In the genomic region with DNA sequence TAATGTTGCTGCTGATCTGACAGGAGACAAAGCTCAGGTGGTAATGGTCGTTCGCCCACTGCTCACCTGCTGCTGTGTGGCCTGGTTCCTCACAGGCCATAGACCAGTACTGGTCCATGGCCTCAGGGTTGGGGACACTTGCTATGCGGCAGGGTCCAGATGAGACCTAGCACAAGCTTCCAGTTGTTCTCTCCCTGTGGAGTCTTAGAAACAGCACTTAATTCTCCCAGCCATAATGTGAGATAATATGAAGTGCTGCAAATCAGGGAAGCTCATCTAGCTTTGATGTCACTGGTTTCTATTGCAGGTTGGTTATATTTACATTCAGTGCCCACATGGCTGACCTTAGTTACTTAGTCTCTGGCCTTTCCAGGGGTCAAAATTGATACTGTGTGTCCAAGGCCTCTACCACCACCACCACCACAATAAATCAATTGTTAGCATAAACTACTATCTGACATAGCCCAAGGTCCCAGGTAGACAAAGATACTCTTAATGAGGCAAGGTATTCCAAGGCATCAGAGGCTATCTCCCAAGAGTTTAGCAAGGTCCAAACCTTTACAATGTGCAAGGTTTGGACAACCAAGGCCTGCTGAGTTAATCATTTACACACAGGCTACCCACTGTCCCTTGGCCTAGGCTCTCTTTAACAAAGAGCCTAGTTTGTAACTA, we compare ENCODE assay signal across 1 cellular context.
TF ChIP-seq lines count a peak whose summit lies in the region.

No MANE protein-coding gene starts in this region.

TF ChIP-seq in HepG2, 621 proteins besides CTCF, POLR2A, EP300 and RAD21 (continued from another document and continues in another):
- TF ChIP-seq, protein P1, sequence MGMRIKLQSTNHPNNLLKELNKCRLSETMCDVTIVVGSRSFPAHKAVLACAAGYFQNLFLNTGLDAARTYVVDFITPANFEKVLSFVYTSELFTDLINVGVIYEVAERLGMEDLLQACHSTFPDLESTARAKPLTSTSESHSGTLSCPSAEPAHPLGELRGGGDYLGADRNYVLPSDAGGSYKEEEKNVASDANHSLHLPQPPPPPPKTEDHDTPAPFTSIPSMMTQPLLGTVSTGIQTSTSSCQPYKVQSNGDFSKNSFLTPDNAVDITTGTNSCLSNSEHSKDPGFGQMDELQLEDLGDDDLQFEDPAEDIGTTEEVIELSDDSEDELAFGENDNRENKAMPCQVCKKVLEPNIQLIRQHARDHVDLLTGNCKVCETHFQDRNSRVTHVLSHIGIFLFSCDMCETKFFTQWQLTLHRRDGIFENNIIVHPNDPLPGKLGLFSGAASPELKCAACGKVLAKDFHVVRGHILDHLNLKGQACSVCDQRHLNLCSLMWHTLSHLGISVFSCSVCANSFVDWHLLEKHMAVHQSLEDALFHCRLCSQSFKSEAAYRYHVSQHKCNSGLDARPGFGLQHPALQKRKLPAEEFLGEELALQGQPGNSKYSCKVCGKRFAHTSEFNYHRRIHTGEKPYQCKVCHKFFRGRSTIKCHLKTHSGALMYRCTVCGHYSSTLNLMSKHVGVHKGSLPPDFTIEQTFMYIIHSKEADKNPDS (CRISPR knock-in tag; IDR thresholded peaks at IDR 0.05), result peak; percentile 86
- TF ChIP-seq WIZ (CRISPR knock-in tag; IDR thresholded peaks at IDR 0.05), result no peak
- no peak for TF ChIP-seq NFE2 (CRISPR knock-in tag; IDR thresholded peaks at IDR 0.05)
- TF ChIP-seq HNF4G (IDR thresholded peaks at IDR 0.05; ENCODE audit: borderline replicate concordance, low read depth, low read length), result peak; percentile 85; the same call in 1 of the 2 replicates
- no peak; the same call in 1 of the 2 replicates for TF ChIP-seq HNF4G (CRISPR knock-in tag; IDR thresholded peaks at IDR 0.05; ENCODE audit: borderline replicate concordance, low read depth)
- TF ChIP-seq, protein P2, sequence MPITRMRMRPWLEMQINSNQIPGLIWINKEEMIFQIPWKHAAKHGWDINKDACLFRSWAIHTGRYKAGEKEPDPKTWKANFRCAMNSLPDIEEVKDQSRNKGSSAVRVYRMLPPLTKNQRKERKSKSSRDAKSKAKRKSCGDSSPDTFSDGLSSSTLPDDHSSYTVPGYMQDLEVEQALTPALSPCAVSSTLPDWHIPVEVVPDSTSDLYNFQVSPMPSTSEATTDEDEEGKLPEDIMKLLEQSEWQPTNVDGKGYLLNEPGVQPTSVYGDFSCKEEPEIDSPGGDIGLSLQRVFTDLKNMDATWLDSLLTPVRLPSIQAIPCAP (CRISPR knock-in tag; IDR thresholded peaks at IDR 0.05; ENCODE audit: low read depth), result no peak
- TF ChIP-seq CEBPB (IDR thresholded peaks at IDR 0.05; ENCODE audit: borderline replicate concordance, low read depth, low read length), result peak; percentile 41; the same call in 1 of the 2 replicates
- TF ChIP-seq ASH2L (IDR thresholded peaks at IDR 0.05; ENCODE audit: insufficient read length, low read depth, low read length), result peak; percentile 81
- TF ChIP-seq SYNCRIP (IDR thresholded peaks at IDR 0.05; ENCODE audit: insufficient read depth, low read depth, low read length), result no peak
- TF ChIP-seq, protein P3, sequence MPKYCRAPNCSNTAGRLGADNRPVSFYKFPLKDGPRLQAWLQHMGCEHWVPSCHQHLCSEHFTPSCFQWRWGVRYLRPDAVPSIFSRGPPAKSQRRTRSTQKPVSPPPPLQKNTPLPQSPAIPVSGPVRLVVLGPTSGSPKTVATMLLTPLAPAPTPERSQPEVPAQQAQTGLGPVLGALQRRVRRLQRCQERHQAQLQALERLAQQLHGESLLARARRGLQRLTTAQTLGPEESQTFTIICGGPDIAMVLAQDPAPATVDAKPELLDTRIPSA (CRISPR knock-in tag; IDR thresholded peaks at IDR 0.05; ENCODE audit: borderline replicate concordance), result no peak
- TF ChIP-seq, protein P4, sequence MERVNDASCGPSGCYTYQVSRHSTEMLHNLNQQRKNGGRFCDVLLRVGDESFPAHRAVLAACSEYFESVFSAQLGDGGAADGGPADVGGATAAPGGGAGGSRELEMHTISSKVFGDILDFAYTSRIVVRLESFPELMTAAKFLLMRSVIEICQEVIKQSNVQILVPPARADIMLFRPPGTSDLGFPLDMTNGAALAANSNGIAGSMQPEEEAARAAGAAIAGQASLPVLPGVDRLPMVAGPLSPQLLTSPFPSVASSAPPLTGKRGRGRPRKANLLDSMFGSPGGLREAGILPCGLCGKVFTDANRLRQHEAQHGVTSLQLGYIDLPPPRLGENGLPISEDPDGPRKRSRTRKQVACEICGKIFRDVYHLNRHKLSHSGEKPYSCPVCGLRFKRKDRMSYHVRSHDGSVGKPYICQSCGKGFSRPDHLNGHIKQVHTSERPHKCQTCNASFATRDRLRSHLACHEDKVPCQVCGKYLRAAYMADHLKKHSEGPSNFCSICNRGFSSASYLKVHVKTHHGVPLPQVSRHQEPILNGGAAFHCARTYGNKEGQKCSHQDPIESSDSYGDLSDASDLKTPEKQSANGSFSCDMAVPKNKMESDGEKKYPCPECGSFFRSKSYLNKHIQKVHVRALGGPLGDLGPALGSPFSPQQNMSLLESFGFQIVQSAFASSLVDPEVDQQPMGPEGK (CRISPR knock-in tag; IDR thresholded peaks at IDR 0.05), result peak; percentile 42; the same call in 1 of the 2 replicates
- TF ChIP-seq KDM1A (CRISPR knock-in tag; IDR thresholded peaks at IDR 0.05), result peak; percentile 57; the same call in 1 of the 2 replicates
- TF ChIP-seq SMAD9 (CRISPR knock-in tag; IDR thresholded peaks at IDR 0.05), result no peak
- TF ChIP-seq, protein P5, sequence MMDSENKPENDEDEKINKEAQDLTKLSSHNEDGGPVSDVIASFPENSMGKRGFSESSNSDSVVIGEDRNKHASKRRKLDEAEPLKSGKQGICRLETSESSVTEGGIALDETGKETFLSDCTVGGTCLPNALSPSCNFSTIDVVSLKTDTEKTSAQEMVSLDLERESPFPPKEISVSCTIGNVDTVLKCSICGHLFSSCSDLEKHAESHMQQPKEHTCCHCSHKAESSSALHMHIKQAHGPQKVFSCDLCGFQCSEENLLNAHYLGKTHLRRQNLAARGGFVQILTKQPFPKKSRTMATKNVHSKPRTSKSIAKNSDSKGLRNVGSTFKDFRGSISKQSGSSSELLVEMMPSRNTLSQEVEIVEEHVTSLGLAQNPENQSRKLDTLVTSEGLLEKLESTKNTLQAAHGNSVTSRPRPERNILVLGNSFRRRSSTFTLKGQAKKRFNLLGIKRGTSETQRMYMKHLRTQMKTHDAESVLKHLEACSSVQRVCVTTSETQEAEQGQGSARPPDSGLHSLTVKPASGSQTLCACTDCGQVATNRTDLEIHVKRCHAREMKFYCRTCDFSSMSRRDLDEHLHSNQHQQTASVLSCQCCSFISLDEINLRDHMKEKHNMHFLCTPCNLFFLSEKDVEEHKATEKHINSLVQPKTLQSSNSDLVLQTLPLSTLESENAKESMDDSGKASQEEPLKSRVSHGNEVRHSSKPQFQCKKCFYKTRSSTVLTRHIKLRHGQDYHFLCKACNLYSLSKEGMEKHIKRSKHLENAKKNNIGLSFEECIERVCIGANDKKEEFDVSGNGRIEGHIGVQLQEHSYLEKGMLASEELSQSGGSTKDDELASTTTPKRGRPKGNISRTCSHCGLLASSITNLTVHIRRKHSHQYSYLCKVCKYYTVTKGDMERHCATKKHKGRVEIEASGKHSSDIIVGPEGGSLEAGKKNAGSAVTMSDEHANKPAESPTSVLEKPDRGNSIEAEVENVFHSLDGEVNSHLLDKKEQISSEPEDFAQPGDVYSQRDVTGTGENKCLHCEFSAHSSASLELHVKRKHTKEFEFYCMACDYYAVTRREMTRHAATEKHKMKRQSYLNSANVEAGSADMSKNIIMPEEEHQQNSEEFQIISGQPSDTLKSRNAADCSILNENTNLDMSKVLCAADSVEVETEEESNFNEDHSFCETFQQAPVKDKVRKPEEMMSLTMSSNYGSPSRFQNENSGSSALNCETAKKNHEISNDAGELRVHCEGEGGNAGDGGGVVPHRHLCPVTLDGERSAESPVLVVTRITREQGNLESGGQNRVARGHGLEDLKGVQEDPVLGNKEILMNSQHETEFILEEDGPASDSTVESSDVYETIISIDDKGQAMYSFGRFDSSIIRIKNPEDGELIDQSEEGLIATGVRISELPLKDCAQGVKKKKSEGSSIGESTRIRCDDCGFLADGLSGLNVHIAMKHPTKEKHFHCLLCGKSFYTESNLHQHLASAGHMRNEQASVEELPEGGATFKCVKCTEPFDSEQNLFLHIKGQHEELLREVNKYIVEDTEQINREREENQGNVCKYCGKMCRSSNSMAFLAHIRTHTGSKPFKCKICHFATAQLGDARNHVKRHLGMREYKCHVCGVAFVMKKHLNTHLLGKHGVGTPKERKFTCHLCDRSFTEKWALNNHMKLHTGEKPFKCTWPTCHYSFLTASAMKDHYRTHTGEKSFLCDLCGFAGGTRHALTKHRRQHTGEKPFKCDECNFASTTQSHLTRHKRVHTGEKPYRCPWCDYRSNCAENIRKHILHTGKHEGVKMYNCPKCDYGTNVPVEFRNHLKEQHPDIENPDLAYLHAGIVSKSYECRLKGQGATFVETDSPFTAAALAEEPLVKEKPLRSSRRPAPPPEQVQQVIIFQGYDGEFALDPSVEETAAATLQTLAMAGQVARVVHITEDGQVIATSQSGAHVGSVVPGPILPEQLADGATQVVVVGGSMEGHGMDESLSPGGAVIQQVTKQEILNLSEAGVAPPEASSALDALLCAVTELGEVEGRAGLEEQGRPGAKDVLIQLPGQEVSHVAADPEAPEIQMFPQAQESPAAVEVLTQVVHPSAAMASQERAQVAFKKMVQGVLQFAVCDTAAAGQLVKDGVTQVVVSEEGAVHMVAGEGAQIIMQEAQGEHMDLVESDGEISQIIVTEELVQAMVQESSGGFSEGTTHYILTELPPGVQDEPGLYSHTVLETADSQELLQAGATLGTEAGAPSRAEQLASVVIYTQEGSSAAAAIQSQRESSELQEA (CRISPR knock-in tag; IDR thresholded peaks at IDR 0.05; ENCODE audit: not compliant biosample characterization), result no peak
- TF ChIP-seq ZNF274 (CRISPR knock-in tag; IDR thresholded peaks at IDR 0.05), result no peak
- TF ChIP-seq, protein P6, sequence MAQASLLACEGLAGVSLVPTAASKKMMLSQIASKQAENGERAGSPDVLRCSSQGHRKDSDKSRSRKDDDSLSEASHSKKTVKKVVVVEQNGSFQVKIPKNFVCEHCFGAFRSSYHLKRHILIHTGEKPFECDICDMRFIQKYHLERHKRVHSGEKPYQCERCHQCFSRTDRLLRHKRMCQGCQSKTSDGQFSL (CRISPR knock-in tag; IDR thresholded peaks at IDR 0.05), result no peak
- TF ChIP-seq MAFG (CRISPR knock-in tag; IDR thresholded peaks at IDR 0.05), result no peak
- TF ChIP-seq, protein P7, sequence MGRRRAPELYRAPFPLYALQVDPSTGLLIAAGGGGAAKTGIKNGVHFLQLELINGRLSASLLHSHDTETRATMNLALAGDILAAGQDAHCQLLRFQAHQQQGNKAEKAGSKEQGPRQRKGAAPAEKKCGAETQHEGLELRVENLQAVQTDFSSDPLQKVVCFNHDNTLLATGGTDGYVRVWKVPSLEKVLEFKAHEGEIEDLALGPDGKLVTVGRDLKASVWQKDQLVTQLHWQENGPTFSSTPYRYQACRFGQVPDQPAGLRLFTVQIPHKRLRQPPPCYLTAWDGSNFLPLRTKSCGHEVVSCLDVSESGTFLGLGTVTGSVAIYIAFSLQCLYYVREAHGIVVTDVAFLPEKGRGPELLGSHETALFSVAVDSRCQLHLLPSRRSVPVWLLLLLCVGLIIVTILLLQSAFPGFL (CRISPR knock-in tag; IDR thresholded peaks at IDR 0.05), result no peak
- TF ChIP-seq, protein P8, sequence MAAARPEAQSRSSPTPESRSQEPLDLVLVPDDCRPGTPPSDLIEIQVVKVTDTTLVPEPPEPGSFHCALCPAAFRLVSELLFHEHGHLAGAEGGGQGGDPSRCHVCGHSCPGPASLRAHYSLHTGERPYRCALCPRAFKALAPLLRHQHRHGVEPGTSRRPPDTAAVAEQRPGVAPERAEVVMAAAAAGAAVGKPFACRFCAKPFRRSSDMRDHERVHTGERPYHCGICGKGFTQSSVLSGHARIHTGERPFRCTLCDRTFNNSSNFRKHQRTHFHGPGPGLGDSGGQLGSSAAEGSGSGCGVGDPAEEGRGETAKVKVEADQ (CRISPR knock-in tag; IDR thresholded peaks at IDR 0.05; ENCODE audit: borderline replicate concordance), result no peak; the same call in 1 of the 2 replicates
- TF ChIP-seq, protein P9, sequence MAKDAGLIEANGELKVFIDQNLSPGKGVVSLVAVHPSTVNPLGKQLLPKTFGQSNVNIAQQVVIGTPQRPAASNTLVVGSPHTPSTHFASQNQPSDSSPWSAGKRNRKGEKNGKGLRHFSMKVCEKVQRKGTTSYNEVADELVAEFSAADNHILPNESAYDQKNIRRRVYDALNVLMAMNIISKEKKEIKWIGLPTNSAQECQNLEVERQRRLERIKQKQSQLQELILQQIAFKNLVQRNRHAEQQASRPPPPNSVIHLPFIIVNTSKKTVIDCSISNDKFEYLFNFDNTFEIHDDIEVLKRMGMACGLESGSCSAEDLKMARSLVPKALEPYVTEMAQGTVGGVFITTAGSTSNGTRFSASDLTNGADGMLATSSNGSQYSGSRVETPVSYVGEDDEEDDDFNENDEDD (CRISPR knock-in tag; IDR thresholded peaks at IDR 0.05; ENCODE audit: borderline replicate concordance), result no peak
- peak; percentile 78 for TF ChIP-seq SKI (IDR thresholded peaks at IDR 0.05; ENCODE audit: partially characterized antibody)
- no peak for TF ChIP-seq ZNF33A (CRISPR knock-in tag; IDR thresholded peaks at IDR 0.05; ENCODE audit: borderline replicate concordance)
- TF ChIP-seq ZNF761 (CRISPR knock-in tag; conservative IDR thresholded peaks at IDR 0.05), result no peak
- TF ChIP-seq BRCA1 (CRISPR knock-in tag; IDR thresholded peaks at IDR 0.05), result no peak
- TF ChIP-seq POGZ (CRISPR knock-in tag; IDR thresholded peaks at IDR 0.05), result peak; percentile 54
- TF ChIP-seq TEAD3 (CRISPR knock-in tag; optimal IDR thresholded peaks at IDR 0.05; ENCODE audit: borderline replicate concordance), result peak; percentile 75
- TF ChIP-seq MIXL1 (CRISPR knock-in tag; IDR thresholded peaks at IDR 0.05), result peak; percentile 79; the same call in 1 of the 2 replicates
- TF ChIP-seq MXI1 (IDR thresholded peaks at IDR 0.05; ENCODE audit: borderline replicate concordance, low read depth, low read length), result peak; percentile 36; the same call in 1 of the 3 replicates
- no peak for TF ChIP-seq ZNF496 (CRISPR knock-in tag; IDR thresholded peaks at IDR 0.05; ENCODE audit: insufficient replicate concordance)
- no peak; the same call in 1 of the 2 replicates for TF ChIP-seq SNAPC2 (CRISPR knock-in tag; IDR thresholded peaks at IDR 0.05)
- TF ChIP-seq, protein P10, sequence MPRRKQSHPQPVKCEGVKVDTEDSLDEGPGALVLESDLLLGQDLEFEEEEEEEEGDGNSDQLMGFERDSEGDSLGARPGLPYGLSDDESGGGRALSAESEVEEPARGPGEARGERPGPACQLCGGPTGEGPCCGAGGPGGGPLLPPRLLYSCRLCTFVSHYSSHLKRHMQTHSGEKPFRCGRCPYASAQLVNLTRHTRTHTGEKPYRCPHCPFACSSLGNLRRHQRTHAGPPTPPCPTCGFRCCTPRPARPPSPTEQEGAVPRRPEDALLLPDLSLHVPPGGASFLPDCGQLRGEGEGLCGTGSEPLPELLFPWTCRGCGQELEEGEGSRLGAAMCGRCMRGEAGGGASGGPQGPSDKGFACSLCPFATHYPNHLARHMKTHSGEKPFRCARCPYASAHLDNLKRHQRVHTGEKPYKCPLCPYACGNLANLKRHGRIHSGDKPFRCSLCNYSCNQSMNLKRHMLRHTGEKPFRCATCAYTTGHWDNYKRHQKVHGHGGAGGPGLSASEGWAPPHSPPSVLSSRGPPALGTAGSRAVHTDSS (CRISPR knock-in tag; conservative IDR thresholded peaks at IDR 0.05), result no peak
- TF ChIP-seq SALL2 (CRISPR knock-in tag; IDR thresholded peaks at IDR 0.05), result no peak
- TF ChIP-seq NR2F6 (IDR thresholded peaks at IDR 0.05), result peak; percentile 100
- TF ChIP-seq NR2F6 (CRISPR knock-in tag; IDR thresholded peaks at IDR 0.05), result peak; percentile 99
- peak; percentile 70; the same call in 1 of the 2 replicates for TF ChIP-seq PRMT3 (CRISPR knock-in tag; IDR thresholded peaks at IDR 0.05; ENCODE audit: borderline replicate concordance, low read depth)
- no peak for TF ChIP-seq ZNF558 (CRISPR knock-in tag; IDR thresholded peaks at IDR 0.05; ENCODE audit: borderline replicate concordance)
